In genomic region chr13:81394605-81395004, GRCh38 we compare ENCODE assay signal across 1 cellular context.
TF ChIP-seq lines count a peak whose summit lies in the region.

No MANE protein-coding gene starts in this region.

TF ChIP-seq in WTC11, 78 proteins besides CTCF, POLR2A, EP300 and RAD21 (continued from another document):
- TF ChIP-seq, protein P1, sequence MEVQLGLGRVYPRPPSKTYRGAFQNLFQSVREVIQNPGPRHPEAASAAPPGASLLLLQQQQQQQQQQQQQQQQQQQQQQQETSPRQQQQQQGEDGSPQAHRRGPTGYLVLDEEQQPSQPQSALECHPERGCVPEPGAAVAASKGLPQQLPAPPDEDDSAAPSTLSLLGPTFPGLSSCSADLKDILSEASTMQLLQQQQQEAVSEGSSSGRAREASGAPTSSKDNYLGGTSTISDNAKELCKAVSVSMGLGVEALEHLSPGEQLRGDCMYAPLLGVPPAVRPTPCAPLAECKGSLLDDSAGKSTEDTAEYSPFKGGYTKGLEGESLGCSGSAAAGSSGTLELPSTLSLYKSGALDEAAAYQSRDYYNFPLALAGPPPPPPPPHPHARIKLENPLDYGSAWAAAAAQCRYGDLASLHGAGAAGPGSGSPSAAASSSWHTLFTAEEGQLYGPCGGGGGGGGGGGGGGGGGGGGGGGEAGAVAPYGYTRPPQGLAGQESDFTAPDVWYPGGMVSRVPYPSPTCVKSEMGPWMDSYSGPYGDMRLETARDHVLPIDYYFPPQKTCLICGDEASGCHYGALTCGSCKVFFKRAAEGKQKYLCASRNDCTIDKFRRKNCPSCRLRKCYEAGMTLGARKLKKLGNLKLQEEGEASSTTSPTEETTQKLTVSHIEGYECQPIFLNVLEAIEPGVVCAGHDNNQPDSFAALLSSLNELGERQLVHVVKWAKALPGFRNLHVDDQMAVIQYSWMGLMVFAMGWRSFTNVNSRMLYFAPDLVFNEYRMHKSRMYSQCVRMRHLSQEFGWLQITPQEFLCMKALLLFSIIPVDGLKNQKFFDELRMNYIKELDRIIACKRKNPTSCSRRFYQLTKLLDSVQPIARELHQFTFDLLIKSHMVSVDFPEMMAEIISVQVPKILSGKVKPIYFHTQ (CRISPR knock-in tag; IDR thresholded peaks at IDR 0.05) = no peak
- no peak for TF ChIP-seq NFE2L1 (CRISPR knock-in tag; IDR thresholded peaks at IDR 0.05)
- no peak for TF ChIP-seq TEAD4 (CRISPR knock-in tag; IDR thresholded peaks at IDR 0.05)
- no peak for TF ChIP-seq ELF4 (CRISPR knock-in tag; IDR thresholded peaks at IDR 0.05; ENCODE audit: low read depth)
TF ChIP-seq in WTC11: peak in this region for 0.
